Comparison of ENCODE assay signal across 8 cellular contexts in genomic region chr15:65818927-65819562, GRCh38. TPM values are rescaled to one million over a fixed set of nuclear protein-coding genes. Genes with fewer than 3 reads are reported as not detected.
DNase-seq lines count a peak whose midpoint lies in the region; ATAC-seq and TF ChIP-seq lines count a peak whose summit lies in the region.

No MANE protein-coding gene starts in this region.

- H3K36me3 ChIP-seq in CD8-positive, alpha-beta T cell (ENCODE audit: insufficient read depth, low read length) = no peaks in the 10 kb centered on the region
- H3K36me3 ChIP-seq in brain microvascular endothelial cell (replicated peaks) (no peaks in the 10 kb centered on the region), upper lobe of right lung (no peaks in the 10 kb centered on the region), vagina (no peaks in the 10 kb centered on the region)

- no peaks in the 10 kb centered on the region for H3K27me3 Mint-ChIP-seq in CD8-positive, alpha-beta T cell (ENCODE audit: low read depth)
- H3K27me3 Mint-ChIP-seq in MCF 10A (ENCODE audit: insufficient read depth, unreplicated experiment) = no peaks in the 10 kb centered on the region

- peak overlapping the region; percentile 84 for H3K27ac ChIP-seq in CD8-positive, alpha-beta T cell (ENCODE audit: low read depth, low read length)
- H3K27ac ChIP-seq in brain microvascular endothelial cell (peak overlapping the region; percentile 19), upper lobe of right lung (peak overlapping the region; percentile 61), vagina (no peak overlapping the region)

- no peaks in the 10 kb centered on the region for H3K27me3 ChIP-seq in CD8-positive, alpha-beta T cell (ENCODE audit: insufficient read depth, low read length)
- H3K27me3 ChIP-seq in brain microvascular endothelial cell (replicated peaks) = no peaks in the 10 kb centered on the region
- H3K27me3 ChIP-seq in upper lobe of right lung = no peaks in the 10 kb centered on the region
- no peaks in the 10 kb centered on the region for H3K27me3 ChIP-seq in vagina

- H3K4me3 ChIP-seq in CD8-positive, alpha-beta T cell (ENCODE audit: low read depth, low read length) = peak overlapping the region; percentile 2
- no peak overlapping the region for H3K4me3 ChIP-seq in brain microvascular endothelial cell (ENCODE audit: low read depth, low read length)
- no peak overlapping the region for H3K4me3 ChIP-seq in upper lobe of right lung
- H3K4me3 ChIP-seq in vagina = no peak overlapping the region

- H3K36me3 Mint-ChIP-seq in CD8-positive, alpha-beta T cell = peaks cover under 1% of the 10 kb centered on the region
- no peaks in the 10 kb centered on the region for H3K36me3 Mint-ChIP-seq in MCF 10A (ENCODE audit: insufficient read depth, unreplicated experiment)

- TF ChIP-seq POLR2A in vagina (IDR thresholded peaks at IDR 0.05) = no peak

- no peaks in the 10 kb centered on the region for H3K9me3 ChIP-seq in CD8-positive, alpha-beta T cell (ENCODE audit: low read length)
- no peaks in the 10 kb centered on the region for H3K9me3 ChIP-seq in upper lobe of right lung
- H3K9me3 ChIP-seq in vagina = no peaks in the 10 kb centered on the region

- H3K4me1 ChIP-seq in CD8-positive, alpha-beta T cell (ENCODE audit: insufficient read depth, low read length) = peaks cover 39% of the 10 kb centered on the region
- H3K4me1 ChIP-seq in upper lobe of right lung = peaks cover 9% of the 10 kb centered on the region
- no peaks in the 10 kb centered on the region for H3K4me1 ChIP-seq in vagina

- H3K27ac Mint-ChIP-seq in CD8-positive, alpha-beta T cell = peak overlapping the region; percentile 92
- no peak overlapping the region for H3K27ac Mint-ChIP-seq in MCF 10A (ENCODE audit: low read depth, unreplicated experiment)

- TF ChIP-seq CTCF in CD8-positive, alpha-beta T cell (IDR thresholded peaks at IDR 0.05) = no peak
- TF ChIP-seq CTCF in brain microvascular endothelial cell (IDR thresholded peaks at IDR 0.05; ENCODE audit: low read depth, low read length, missing control alignments) (no peak), upper lobe of right lung (IDR thresholded peaks at IDR 0.05) (no peak), vagina (IDR thresholded peaks at IDR 0.05) (no peak), MCF 10A (IDR thresholded peaks at IDR 0.05; ENCODE audit: unreplicated experiment) (no peak)

- H3K9me3 Mint-ChIP-seq in CD8-positive, alpha-beta T cell = no peaks in the 10 kb centered on the region
- H3K9me3 Mint-ChIP-seq in MCF 10A (ENCODE audit: unreplicated experiment) = peaks cover 3% of the 10 kb centered on the region

- H3K4me1 Mint-ChIP-seq in CD8-positive, alpha-beta T cell (ENCODE audit: low read depth) = peaks cover 49% of the 10 kb centered on the region
- peaks cover under 1% of the 10 kb centered on the region for H3K4me1 Mint-ChIP-seq in MCF 10A (ENCODE audit: insufficient read depth, unreplicated experiment)

- peak; percentile 90 for ATAC-seq in CD8-positive, alpha-beta T cell
- peak; percentile 61 for ATAC-seq in GM19467 (IDR thresholded peaks at IDR 0.05; ENCODE audit: unreplicated experiment)
- ATAC-seq in HG03571 (IDR thresholded peaks at IDR 0.05; ENCODE audit: unreplicated experiment) = peak; percentile 65
- ATAC-seq in upper lobe of right lung = peak; percentile 85

- CTCF ChIA-PET in CD8-positive, alpha-beta T cell (lab: Charles Lee) = interaction anchor here (0.9 to 1.5 kb wide), 6 partner anchors 10 to 38 kb away, joined by 3 to 7 read pairs (median 4); no protein-coding TSS in a partner anchor
- CTCF ChIA-PET in MCF 10A (lab: Yijun Ruan, JAX) = interaction anchor here (0.6 to 0.9 kb wide), 2 partner anchors 98 to 482 kb away, joined by 3 to 4 read pairs; no protein-coding TSS in a partner anchor

- in situ Hi-C loops in brain microvascular endothelial cell (cut with HindIII; ENCODE audit: low pct_ligation_motif_present, low sequenced_read_pairs) = no loop called here

- BruUV-seq in MCF 10A (replicated peaks; lab: Mats Ljungman, UMichigan) = no TSS peak

- H3K4me3 Mint-ChIP-seq in CD8-positive, alpha-beta T cell = peak overlapping the region; percentile 59
- no peak overlapping the region for H3K4me3 Mint-ChIP-seq in MCF 10A (ENCODE audit: unreplicated experiment)

- POLR2A ChIA-PET in CD8-positive, alpha-beta T cell (lab: Charles Lee) = interaction anchor here (1.0 to 3.6 kb wide), 6 partner anchors 10 to 51 kb away, joined by 4 to 32 read pairs (median 8); partner anchors contain the start of genes DENND4A and RAB11A
- POLR2A ChIA-PET in MCF 10A (lab: Yijun Ruan, JAX) = interaction anchor here (0.8 to 2.1 kb wide), 4 partner anchors 21 to 28 kb away, joined by 3 to 6 read pairs (median 4); partner anchors contain the start of gene DENND4A

- intact Hi-C loops in CD8-positive, alpha-beta T cell (cut with DNase I, micrococcal nuclease) = loop anchor here (1.0 to 2.0 kb wide), 5 partner anchors 9 to 50 kb away; partner anchors contain the start of genes DENND4A (in 2 of the 2) and RAB11A (in 1 of the 2)
- intact Hi-C loops in upper lobe of right lung (cut with DNase I) = no loop called here
- intact Hi-C loops in vagina (cut with DNase I) = no loop called here
- intact Hi-C loops in MCF 10A (cut with micrococcal nuclease) = no loop called here

- DNase-seq in CD8-positive, alpha-beta T cell = no peak
- DNase-seq in brain microvascular endothelial cell = peak; percentile 16
- no peak for DNase-seq in upper lobe of right lung
- DNase-seq in vagina (ENCODE audit: extremely low spot score in 2 of 2) = no peak
- no peak for DNase-seq in amniotic stem cell (lab: John Stamatoyannopoulos, UW)
- no peak for DNase-seq in MCF 10A (ENCODE audit: unreplicated experiment)

RNA-seq across cellular contexts. Expression of gene DENND4A, which starts 27.0 kb away (rescaled TPM):
- total RNA-seq in CD8-positive, alpha-beta T cell = 100 to 1,000 TPM; 105 TPM
- total RNA-seq in upper lobe of right lung (32.5 TPM), vagina (28.7 TPM), MCF 10A (2022) (16.9 and 18.1 TPM in 2 replicates)

RNA-seq across cellular contexts. Expression of gene RAB11A, which starts 50.2 kb away (rescaled TPM):
- total RNA-seq in CD8-positive, alpha-beta T cell = 10 to 100 TPM; 85.9 to 88.3 TPM
- total RNA-seq in upper lobe of right lung (221 TPM), vagina (151 TPM), MCF 10A (2022) (139 and 164 TPM in 2 replicates)

Comparison
In these comparisons a context has a peak if more than half of its experiments do, and no peak if none do; other contexts are left out.
1. intact Hi-C loops: an anchor here in CD8-positive, alpha-beta T cell (1.0 to 2.0 kb wide); none called in upper lobe of right lung, vagina and MCF 10A.